In genomic region chr2:191059308-191059707, GRCh38 we compare ENCODE assay signal across 1 cellular context.
TF ChIP-seq lines count a peak whose summit lies in the region.

No MANE protein-coding gene starts in this region.

TF ChIP-seq in GM23338, 12 proteins besides CTCF, POLR2A, EP300 and RAD21:
- no peak for TF ChIP-seq POLR2AphosphoS5 (IDR thresholded peaks at IDR 0.05; ENCODE audit: low read depth)
- TF ChIP-seq CREB1 (CRISPR knock-in tag; IDR thresholded peaks at IDR 0.05; ENCODE audit: low read depth), result no peak
- no peak for TF ChIP-seq STAT1 (IDR thresholded peaks at IDR 0.05; ENCODE audit: unreplicated experiment)
- TF ChIP-seq ETS1 (IDR thresholded peaks at IDR 0.05), result no peak
